11 cellular contexts compared by ENCODE assay signal in the genomic region with DNA sequence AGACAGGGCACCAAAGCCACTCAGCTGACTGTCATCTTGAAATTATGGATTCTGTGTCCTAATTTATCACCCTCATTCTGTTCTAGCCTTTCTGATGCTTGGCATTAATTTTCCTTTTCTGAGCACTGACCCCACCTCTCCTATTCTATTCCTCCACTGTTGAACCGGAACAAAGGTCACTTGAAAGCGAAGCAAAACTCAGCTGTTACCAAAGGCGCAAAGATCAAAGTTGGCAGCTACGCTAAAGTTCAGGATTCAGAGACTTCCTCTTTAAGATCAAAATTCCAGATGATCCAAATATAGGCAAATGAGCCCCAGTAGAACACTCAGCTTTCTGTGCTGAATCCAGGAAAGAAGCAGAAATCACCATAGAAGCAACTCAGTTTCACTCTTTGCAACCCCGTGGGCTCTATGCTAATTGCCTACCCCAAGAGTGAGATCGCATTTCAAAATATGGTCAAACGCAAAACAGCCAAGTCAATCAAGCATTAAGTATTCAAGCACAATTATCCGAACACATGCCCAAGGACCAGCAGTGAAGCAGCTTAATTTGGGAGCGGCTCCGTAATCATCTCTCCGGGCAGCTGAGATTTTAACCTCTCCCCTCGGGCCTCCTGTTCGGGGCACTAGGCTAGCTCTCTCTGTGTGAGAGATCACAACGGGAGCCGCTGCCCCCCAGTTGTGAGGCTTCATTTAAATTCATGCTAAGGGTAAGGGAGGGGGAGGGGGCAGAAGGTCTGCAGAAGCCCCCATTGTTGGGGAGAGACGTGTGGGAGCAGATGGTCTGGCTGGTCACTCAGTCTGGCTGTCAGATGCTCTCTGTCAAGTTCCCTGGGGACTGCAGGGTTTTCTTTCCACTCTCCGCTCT.
DNase-seq lines count a peak whose midpoint lies in the region; ATAC-seq, FAIRE-seq and TF ChIP-seq lines count a peak whose summit lies in the region.
"Had no signal": no experiment of that assay in that cellular context is flagged by ENCODE, and none has a peak within 500 bp of the region (broad histone marks: within the 10 kb centered on the region; RNA-seq: fewer than 3 reads in every experiment).

No MANE protein-coding gene starts in this region.

- no peak for TF ChIP-seq EP300 in gastroesophageal sphincter (IDR thresholded peaks at IDR 0.05)
- no peak for TF ChIP-seq EP300 in neural cell (conservative IDR thresholded peaks at IDR 0.05; ENCODE audit: poor library complexity, severe bottlenecking)

- no peak for FAIRE-seq in HTR-8/SVneo (lab: Jason Lieb, UNC)

- TF ChIP-seq CTCF in gastroesophageal sphincter (IDR thresholded peaks at IDR 0.05) (no peak), neural cell (IDR thresholded peaks at IDR 0.05; ENCODE audit: poor library complexity, severe bottlenecking) (no peak)

- H3K27ac ChIP-seq in gastroesophageal sphincter (no peak overlapping the region), neural cell (ENCODE audit: low read length) (peak overlapping the region; percentile 27), aorta (ENCODE audit: low read depth in 1 of 2, low read length in 2 of 2) (no peak overlapping the region)

- no peaks in the 10 kb centered on the region for H4K20me1 ChIP-seq in neural cell (ENCODE audit: insufficient read depth)

- no peaks in the 10 kb centered on the region for H3K9me2 ChIP-seq in neural cell (ENCODE audit: insufficient read depth, low read length)

- H2AFZ ChIP-seq in neural cell (ENCODE audit: low read depth, low read length) = peak overlapping the region; percentile 22

- ATAC-seq in gastroesophageal sphincter (peak; percentile 16), aorta (ENCODE audit: low FRiP score) (no peak)
- ATAC-seq: activated naive CD8-positive, alpha-beta T cell treated with anti-CD3 and anti-CD28 coated beads, Interleukin-2, amount 50 U/mL, for 24 hours had no signal

- H3K9ac ChIP-seq in neural cell (ENCODE audit: low read length) = peak overlapping the region; percentile 50

- DNase-seq in DMS 273 (lab: John Stamatoyannopoulos, UW; ENCODE audit: unreplicated experiment) (peak; percentile 82), NCI-H82 (lab: John Stamatoyannopoulos, UW) (peak; percentile 88), HTR-8/SVneo (ENCODE audit: insufficient read length, low spot score) (no peak), EL (no peak), aorta (no peak), GOT3 (lab: John Stamatoyannopoulos, UW) (no peak)
- DNase-seq: activated CD4-positive, alpha-beta T cell treated with anti-CD3 and anti-CD28 coated beads, Interleukin-2, amount 50 U/mL, for 48 hours; activated naive CD8-positive, alpha-beta T cell treated with anti-CD3 and anti-CD28 coated beads, Interleukin-2, amount 50 U/mL, for 24 hours; NCI-H187 had no signal

- no peaks in the 10 kb centered on the region for H3K79me2 ChIP-seq in neural cell (replicated peaks; ENCODE audit: insufficient read depth, low read length)

- H3K9me3 ChIP-seq in gastroesophageal sphincter (no peaks in the 10 kb centered on the region), neural cell (ENCODE audit: low read length) (no peaks in the 10 kb centered on the region), aorta (ENCODE audit: control insufficient read depth, low read length) (no peaks in the 10 kb centered on the region)

- H3K4me1 ChIP-seq in gastroesophageal sphincter (no peaks in the 10 kb centered on the region), aorta (ENCODE audit: control insufficient read depth in 1 of 2, insufficient read depth in 2 of 2, low read length in 2 of 2) (no peaks in the 10 kb centered on the region)

- peak overlapping the region; percentile 5 for H3K4me2 ChIP-seq in neural cell (ENCODE audit: low read length)

- no peak for TF ChIP-seq RAD21 in neural cell (conservative IDR thresholded peaks at IDR 0.05)

- 46 to 72% methylated on average over 2 to 10 of the region's 17 CpGs for WGBS in gastroesophageal sphincter (ENCODE audit: low coverage in 1 of 2), 2 donors
- WGBS in aorta, 2 donors = 22 to 24% methylated on average over 17 of the region's 17 CpGs

- peaks cover 14% of the 10 kb centered on the region for H3F3A ChIP-seq in neural cell (ENCODE audit: insufficient read depth, low read length, poor library complexity, severe bottlenecking)

- intact Hi-C loops in aorta (cut with DNase I) = no loop called here

- H3K27me3 ChIP-seq in gastroesophageal sphincter (no peaks in the 10 kb centered on the region), neural cell (ENCODE audit: insufficient read depth, low read depth, low read length) (no peaks in the 10 kb centered on the region), aorta (ENCODE audit: control insufficient read depth in 1 of 2, insufficient read depth in 2 of 2, low read length in 1 of 2) (no peaks in the 10 kb centered on the region)

- H3K36me3 ChIP-seq in gastroesophageal sphincter (no peaks in the 10 kb centered on the region), neural cell (ENCODE audit: insufficient read depth, low read length) (no peaks in the 10 kb centered on the region), aorta (ENCODE audit: control insufficient read depth in 1 of 2, insufficient read depth in 2 of 2, low read length in 1 of 2) (no peaks in the 10 kb centered on the region)

- peak overlapping the region in 1 of 2 donors; percentile 8 for H3K4me3 ChIP-seq in gastroesophageal sphincter
- peak overlapping the region; percentile 51 for H3K4me3 ChIP-seq in neural cell (ENCODE audit: low read length)
- peak overlapping the region in 1 of 2 donors; percentile 4 for H3K4me3 ChIP-seq in aorta (ENCODE audit: low read length in 2 of 2)

- no peak for TF ChIP-seq POLR2A in gastroesophageal sphincter (IDR thresholded peaks at IDR 0.05)

TF ChIP-seq in neural cell, 6 proteins besides CTCF, POLR2A, EP300 and RAD21:
- no peak for TF ChIP-seq POLR2AphosphoS5 (IDR thresholded peaks at IDR 0.05)
- TF ChIP-seq, protein P1, sequence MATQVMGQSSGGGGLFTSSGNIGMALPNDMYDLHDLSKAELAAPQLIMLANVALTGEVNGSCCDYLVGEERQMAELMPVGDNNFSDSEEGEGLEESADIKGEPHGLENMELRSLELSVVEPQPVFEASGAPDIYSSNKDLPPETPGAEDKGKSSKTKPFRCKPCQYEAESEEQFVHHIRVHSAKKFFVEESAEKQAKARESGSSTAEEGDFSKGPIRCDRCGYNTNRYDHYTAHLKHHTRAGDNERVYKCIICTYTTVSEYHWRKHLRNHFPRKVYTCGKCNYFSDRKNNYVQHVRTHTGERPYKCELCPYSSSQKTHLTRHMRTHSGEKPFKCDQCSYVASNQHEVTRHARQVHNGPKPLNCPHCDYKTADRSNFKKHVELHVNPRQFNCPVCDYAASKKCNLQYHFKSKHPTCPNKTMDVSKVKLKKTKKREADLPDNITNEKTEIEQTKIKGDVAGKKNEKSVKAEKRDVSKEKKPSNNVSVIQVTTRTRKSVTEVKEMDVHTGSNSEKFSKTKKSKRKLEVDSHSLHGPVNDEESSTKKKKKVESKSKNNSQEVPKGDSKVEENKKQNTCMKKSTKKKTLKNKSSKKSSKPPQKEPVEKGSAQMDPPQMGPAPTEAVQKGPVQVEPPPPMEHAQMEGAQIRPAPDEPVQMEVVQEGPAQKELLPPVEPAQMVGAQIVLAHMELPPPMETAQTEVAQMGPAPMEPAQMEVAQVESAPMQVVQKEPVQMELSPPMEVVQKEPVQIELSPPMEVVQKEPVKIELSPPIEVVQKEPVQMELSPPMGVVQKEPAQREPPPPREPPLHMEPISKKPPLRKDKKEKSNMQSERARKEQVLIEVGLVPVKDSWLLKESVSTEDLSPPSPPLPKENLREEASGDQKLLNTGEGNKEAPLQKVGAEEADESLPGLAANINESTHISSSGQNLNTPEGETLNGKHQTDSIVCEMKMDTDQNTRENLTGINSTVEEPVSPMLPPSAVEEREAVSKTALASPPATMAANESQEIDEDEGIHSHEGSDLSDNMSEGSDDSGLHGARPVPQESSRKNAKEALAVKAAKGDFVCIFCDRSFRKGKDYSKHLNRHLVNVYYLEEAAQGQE (IDR thresholded peaks at IDR 0.05; ENCODE audit: borderline replicate concordance) = no peak
- no peak for TF ChIP-seq MXI1 (conservative IDR thresholded peaks at IDR 0.05; ENCODE audit: poor library complexity, severe bottlenecking)
- no peak for TF ChIP-seq TAF1 (IDR thresholded peaks at IDR 0.05; ENCODE audit: low read depth)
- no peak for TF ChIP-seq SMC3 (conservative IDR thresholded peaks at IDR 0.05; ENCODE audit: poor library complexity)

Comparison
In these comparisons a context has a peak if more than half of its experiments do, and no peak if none do; other contexts are left out.
1. DNase-seq: peak in DMS 273 (single experiment) and NCI-H82 (single experiment); none in HTR-8/SVneo (single experiment), EL (single experiment), aorta (0 of 2) and GOT3 (single experiment).